1 cellular context compared by ENCODE assay signal in genomic region chr20:49713779-49714712, GRCh38.
TF ChIP-seq lines count a peak whose summit lies in the region.

A gene with protein sequence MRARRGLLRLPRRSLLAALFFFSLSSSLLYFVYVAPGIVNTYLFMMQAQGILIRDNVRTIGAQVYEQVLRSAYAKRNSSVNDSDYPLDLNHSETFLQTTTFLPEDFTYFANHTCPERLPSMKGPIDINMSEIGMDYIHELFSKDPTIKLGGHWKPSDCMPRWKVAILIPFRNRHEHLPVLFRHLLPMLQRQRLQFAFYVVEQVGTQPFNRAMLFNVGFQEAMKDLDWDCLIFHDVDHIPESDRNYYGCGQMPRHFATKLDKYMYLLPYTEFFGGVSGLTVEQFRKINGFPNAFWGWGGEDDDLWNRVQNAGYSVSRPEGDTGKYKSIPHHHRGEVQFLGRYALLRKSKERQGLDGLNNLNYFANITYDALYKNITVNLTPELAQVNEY (minus strand): TSS chr20:49713878. CDS start chr20:49713690, 188 bp downstream.

TF ChIP-seq in HepG2, 621 proteins besides CTCF, POLR2A, EP300 and RAD21 (continued from another document and continues in another):
- TF ChIP-seq, protein P1, sequence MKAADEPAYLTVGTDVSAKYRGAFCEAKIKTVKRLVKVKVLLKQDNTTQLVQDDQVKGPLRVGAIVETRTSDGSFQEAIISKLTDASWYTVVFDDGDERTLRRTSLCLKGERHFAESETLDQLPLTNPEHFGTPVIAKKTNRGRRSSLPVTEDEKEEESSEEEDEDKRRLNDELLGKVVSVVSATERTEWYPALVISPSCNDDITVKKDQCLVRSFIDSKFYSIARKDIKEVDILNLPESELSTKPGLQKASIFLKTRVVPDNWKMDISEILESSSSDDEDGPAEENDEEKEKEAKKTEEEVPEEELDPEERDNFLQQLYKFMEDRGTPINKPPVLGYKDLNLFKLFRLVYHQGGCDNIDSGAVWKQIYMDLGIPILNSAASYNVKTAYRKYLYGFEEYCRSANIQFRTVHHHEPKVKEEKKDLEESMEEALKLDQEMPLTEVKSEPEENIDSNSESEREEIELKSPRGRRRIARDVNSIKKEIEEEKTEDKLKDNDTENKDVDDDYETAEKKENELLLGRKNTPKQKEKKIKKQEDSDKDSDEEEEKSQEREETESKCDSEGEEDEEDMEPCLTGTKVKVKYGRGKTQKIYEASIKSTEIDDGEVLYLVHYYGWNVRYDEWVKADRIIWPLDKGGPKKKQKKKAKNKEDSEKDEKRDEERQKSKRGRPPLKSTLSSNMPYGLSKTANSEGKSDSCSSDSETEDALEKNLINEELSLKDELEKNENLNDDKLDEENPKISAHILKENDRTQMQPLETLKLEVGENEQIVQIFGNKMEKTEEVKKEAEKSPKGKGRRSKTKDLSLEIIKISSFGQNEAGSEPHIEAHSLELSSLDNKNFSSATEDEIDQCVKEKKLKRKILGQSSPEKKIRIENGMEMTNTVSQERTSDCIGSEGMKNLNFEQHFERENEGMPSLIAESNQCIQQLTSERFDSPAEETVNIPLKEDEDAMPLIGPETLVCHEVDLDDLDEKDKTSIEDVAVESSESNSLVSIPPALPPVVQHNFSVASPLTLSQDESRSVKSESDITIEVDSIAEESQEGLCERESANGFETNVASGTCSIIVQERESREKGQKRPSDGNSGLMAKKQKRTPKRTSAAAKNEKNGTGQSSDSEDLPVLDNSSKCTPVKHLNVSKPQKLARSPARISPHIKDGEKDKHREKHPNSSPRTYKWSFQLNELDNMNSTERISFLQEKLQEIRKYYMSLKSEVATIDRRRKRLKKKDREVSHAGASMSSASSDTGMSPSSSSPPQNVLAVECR (CRISPR knock-in tag; IDR thresholded peaks at IDR 0.05; ENCODE audit: borderline replicate concordance): peak; percentile 57; the same call in 1 of the 2 replicates
- TF ChIP-seq THAP8 (CRISPR knock-in tag; IDR thresholded peaks at IDR 0.05; ENCODE audit: borderline replicate concordance): no peak
- no peak for TF ChIP-seq DBP (CRISPR knock-in tag; IDR thresholded peaks at IDR 0.05; ENCODE audit: not compliant biosample characterization)
- no peak for TF ChIP-seq ZNF878 (CRISPR knock-in tag; IDR thresholded peaks at IDR 0.05)
- TF ChIP-seq, protein P2, sequence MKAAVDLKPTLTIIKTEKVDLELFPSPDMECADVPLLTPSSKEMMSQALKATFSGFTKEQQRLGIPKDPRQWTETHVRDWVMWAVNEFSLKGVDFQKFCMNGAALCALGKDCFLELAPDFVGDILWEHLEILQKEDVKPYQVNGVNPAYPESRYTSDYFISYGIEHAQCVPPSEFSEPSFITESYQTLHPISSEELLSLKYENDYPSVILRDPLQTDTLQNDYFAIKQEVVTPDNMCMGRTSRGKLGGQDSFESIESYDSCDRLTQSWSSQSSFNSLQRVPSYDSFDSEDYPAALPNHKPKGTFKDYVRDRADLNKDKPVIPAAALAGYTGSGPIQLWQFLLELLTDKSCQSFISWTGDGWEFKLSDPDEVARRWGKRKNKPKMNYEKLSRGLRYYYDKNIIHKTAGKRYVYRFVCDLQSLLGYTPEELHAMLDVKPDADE (CRISPR knock-in tag; IDR thresholded peaks at IDR 0.05): 0 out of 2 replicates have a peak, but pooled peaks have one; percentile 31
- no peak for TF ChIP-seq MATR3 (CRISPR knock-in tag; IDR thresholded peaks at IDR 0.05)
- TF ChIP-seq ZNF263 (CRISPR knock-in tag; IDR thresholded peaks at IDR 0.05): no peak
- no peak for TF ChIP-seq HMGA1 (CRISPR knock-in tag; conservative IDR thresholded peaks at IDR 0.05)
- TF ChIP-seq FOXA1 (IDR thresholded peaks at IDR 0.05): no peak
- peak; percentile 38; the same call in 1 of the 2 replicates for TF ChIP-seq FOXA1 (CRISPR knock-in tag; IDR thresholded peaks at IDR 0.05)
- no peak for TF ChIP-seq SUZ12 (IDR thresholded peaks at IDR 0.05; ENCODE audit: low read depth, low read length)
- TF ChIP-seq ZNF766 (CRISPR knock-in tag; IDR thresholded peaks at IDR 0.05; ENCODE audit: borderline replicate concordance): peak; percentile 81; the same call in 1 of the 2 replicates
- TF ChIP-seq ZNF17 (CRISPR knock-in tag; IDR thresholded peaks at IDR 0.05): no peak
- peak; percentile 44 for TF ChIP-seq HNF4A (CRISPR knock-in tag; IDR thresholded peaks at IDR 0.05)
- no peak for TF ChIP-seq SCMH1 (CRISPR knock-in tag; IDR thresholded peaks at IDR 0.05; ENCODE audit: borderline replicate concordance)
- TF ChIP-seq DMAP1 (CRISPR knock-in tag; IDR thresholded peaks at IDR 0.05): peak; percentile 82
- peak; percentile 68; the same call in 1 of the 2 replicates for TF ChIP-seq ZNF788 (CRISPR knock-in tag; IDR thresholded peaks at IDR 0.05; ENCODE audit: borderline replicate concordance)
- 0 out of 2 replicates have a peak, but pooled peaks have one; percentile 64 for TF ChIP-seq MXD4 (CRISPR knock-in tag; IDR thresholded peaks at IDR 0.05)
- no peak for TF ChIP-seq MBNL3 (CRISPR knock-in tag; conservative IDR thresholded peaks at IDR 0.05)
- TF ChIP-seq, protein P3, sequence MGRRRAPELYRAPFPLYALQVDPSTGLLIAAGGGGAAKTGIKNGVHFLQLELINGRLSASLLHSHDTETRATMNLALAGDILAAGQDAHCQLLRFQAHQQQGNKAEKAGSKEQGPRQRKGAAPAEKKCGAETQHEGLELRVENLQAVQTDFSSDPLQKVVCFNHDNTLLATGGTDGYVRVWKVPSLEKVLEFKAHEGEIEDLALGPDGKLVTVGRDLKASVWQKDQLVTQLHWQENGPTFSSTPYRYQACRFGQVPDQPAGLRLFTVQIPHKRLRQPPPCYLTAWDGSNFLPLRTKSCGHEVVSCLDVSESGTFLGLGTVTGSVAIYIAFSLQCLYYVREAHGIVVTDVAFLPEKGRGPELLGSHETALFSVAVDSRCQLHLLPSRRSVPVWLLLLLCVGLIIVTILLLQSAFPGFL (CRISPR knock-in tag; IDR thresholded peaks at IDR 0.05): no peak
- no peak for TF ChIP-seq CENPT (CRISPR knock-in tag; IDR thresholded peaks at IDR 0.05; ENCODE audit: low read depth)
- no peak for TF ChIP-seq SP1 (IDR thresholded peaks at IDR 0.05)
- TF ChIP-seq SP1 (CRISPR knock-in tag; IDR thresholded peaks at IDR 0.05): peak; percentile 49; the same call in 1 of the 2 replicates
- no peak for TF ChIP-seq NFE2L2 (IDR thresholded peaks at IDR 0.05; ENCODE audit: low read length)
- no peak; the same call in 1 of the 2 replicates for TF ChIP-seq ZIK1 (CRISPR knock-in tag; IDR thresholded peaks at IDR 0.05; ENCODE audit: borderline replicate concordance, low read depth)
- no peak for TF ChIP-seq HCFC1 (IDR thresholded peaks at IDR 0.05; ENCODE audit: low read depth, low read length)
- no peak for TF ChIP-seq ZNF335 (CRISPR knock-in tag; IDR thresholded peaks at IDR 0.05)
- TF ChIP-seq HOXA7 (CRISPR knock-in tag; IDR thresholded peaks at IDR 0.05): no peak
- TF ChIP-seq ZC3H4 (CRISPR knock-in tag; IDR thresholded peaks at IDR 0.05; ENCODE audit: borderline replicate concordance): no peak
- TF ChIP-seq SP140L (CRISPR knock-in tag; IDR thresholded peaks at IDR 0.05; ENCODE audit: borderline replicate concordance): peak; percentile 72; the same call in 1 of the 2 replicates
- TF ChIP-seq HNRNPLL (IDR thresholded peaks at IDR 0.05; ENCODE audit: low read depth, low read length, poor library complexity, severe bottlenecking): no peak
- peak; percentile 32; the same call in 1 of the 2 replicates for TF ChIP-seq ONECUT2 (CRISPR knock-in tag; IDR thresholded peaks at IDR 0.05)
- peak; percentile 62 for TF ChIP-seq ZNF18 (CRISPR knock-in tag; IDR thresholded peaks at IDR 0.05; ENCODE audit: insufficient replicate concordance)
- TF ChIP-seq EZH2 (conservative IDR thresholded peaks at IDR 0.05; ENCODE audit: low read depth, low read length): no peak; the same call in 1 of the 2 replicates
- 0 out of 2 replicates have a peak, but pooled peaks have one; percentile 34 for TF ChIP-seq ZNF780A (CRISPR knock-in tag; IDR thresholded peaks at IDR 0.05)
- 0 out of 2 replicates have a peak, but pooled peaks have one; percentile 52 for TF ChIP-seq ARID2 (CRISPR knock-in tag; IDR thresholded peaks at IDR 0.05; ENCODE audit: borderline replicate concordance)
- TF ChIP-seq, protein P4, sequence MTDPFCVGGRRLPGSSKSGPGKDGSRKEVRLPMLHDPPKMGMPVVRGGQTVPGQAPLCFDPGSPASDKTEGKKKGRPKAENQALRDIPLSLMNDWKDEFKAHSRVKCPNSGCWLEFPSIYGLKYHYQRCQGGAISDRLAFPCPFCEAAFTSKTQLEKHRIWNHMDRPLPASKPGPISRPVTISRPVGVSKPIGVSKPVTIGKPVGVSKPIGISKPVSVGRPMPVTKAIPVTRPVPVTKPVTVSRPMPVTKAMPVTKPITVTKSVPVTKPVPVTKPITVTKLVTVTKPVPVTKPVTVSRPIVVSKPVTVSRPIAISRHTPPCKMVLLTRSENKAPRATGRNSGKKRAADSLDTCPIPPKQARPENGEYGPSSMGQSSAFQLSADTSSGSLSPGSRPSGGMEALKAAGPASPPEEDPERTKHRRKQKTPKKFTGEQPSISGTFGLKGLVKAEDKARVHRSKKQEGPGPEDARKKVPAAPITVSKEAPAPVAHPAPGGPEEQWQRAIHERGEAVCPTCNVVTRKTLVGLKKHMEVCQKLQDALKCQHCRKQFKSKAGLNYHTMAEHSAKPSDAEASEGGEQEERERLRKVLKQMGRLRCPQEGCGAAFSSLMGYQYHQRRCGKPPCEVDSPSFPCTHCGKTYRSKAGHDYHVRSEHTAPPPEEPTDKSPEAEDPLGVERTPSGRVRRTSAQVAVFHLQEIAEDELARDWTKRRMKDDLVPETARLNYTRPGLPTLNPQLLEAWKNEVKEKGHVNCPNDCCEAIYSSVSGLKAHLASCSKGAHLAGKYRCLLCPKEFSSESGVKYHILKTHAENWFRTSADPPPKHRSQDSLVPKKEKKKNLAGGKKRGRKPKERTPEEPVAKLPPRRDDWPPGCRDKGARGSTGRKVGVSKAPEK (CRISPR knock-in tag; IDR thresholded peaks at IDR 0.05; ENCODE audit: borderline replicate concordance): no peak
- peak; percentile 55; the same call in 1 of the 2 replicates for TF ChIP-seq MED1 (CRISPR knock-in tag; IDR thresholded peaks at IDR 0.05)
- TF ChIP-seq ZNF329 (CRISPR knock-in tag; IDR thresholded peaks at IDR 0.05; ENCODE audit: low read depth): no peak
- peak; percentile 90 for TF ChIP-seq KLF12 (CRISPR knock-in tag; IDR thresholded peaks at IDR 0.05; ENCODE audit: borderline replicate concordance)
- no peak for TF ChIP-seq MXD1 (CRISPR knock-in tag; IDR thresholded peaks at IDR 0.05)
- TF ChIP-seq SIN3A (IDR thresholded peaks at IDR 0.05; ENCODE audit: borderline replicate concordance, low read depth, low read length): peak; percentile 65; the same call in 1 of the 2 replicates
- peak; percentile 53 for TF ChIP-seq BHLHE40 (IDR thresholded peaks at IDR 0.05; ENCODE audit: low read length)
- TF ChIP-seq ZBTB7A (CRISPR knock-in tag; IDR thresholded peaks at IDR 0.05): peak; percentile 67; the same call in 1 of the 2 replicates
- no peak for TF ChIP-seq TRIM24 (CRISPR knock-in tag; IDR thresholded peaks at IDR 0.05)
- no peak for TF ChIP-seq ZNF20 (CRISPR knock-in tag; IDR thresholded peaks at IDR 0.05)
- TF ChIP-seq ZNF773 (CRISPR knock-in tag; IDR thresholded peaks at IDR 0.05; ENCODE audit: borderline replicate concordance): no peak
- no peak for TF ChIP-seq SALL2 (CRISPR knock-in tag; IDR thresholded peaks at IDR 0.05)
- TF ChIP-seq EEA1 (CRISPR knock-in tag; IDR thresholded peaks at IDR 0.05; ENCODE audit: borderline replicate concordance): no peak
- TF ChIP-seq ARHGAP35 (CRISPR knock-in tag; IDR thresholded peaks at IDR 0.05; ENCODE audit: borderline replicate concordance): no peak; the same call in none of the 2 replicates
- TF ChIP-seq PHF20 (CRISPR knock-in tag; IDR thresholded peaks at IDR 0.05): peak; percentile 53; the same call in 1 of the 2 replicates
- peak; percentile 57 for TF ChIP-seq TEAD3 (CRISPR knock-in tag; optimal IDR thresholded peaks at IDR 0.05; ENCODE audit: borderline replicate concordance)
- no peak for TF ChIP-seq THYN1 (CRISPR knock-in tag; IDR thresholded peaks at IDR 0.05; ENCODE audit: borderline replicate concordance, low read depth)
- no peak for TF ChIP-seq ZNF251 (CRISPR knock-in tag; IDR thresholded peaks at IDR 0.05)
- no peak for TF ChIP-seq ZNF180 (CRISPR knock-in tag; IDR thresholded peaks at IDR 0.05; ENCODE audit: borderline replicate concordance, low read depth)
